9 cellular contexts compared by ENCODE assay signal in the genomic region with DNA sequence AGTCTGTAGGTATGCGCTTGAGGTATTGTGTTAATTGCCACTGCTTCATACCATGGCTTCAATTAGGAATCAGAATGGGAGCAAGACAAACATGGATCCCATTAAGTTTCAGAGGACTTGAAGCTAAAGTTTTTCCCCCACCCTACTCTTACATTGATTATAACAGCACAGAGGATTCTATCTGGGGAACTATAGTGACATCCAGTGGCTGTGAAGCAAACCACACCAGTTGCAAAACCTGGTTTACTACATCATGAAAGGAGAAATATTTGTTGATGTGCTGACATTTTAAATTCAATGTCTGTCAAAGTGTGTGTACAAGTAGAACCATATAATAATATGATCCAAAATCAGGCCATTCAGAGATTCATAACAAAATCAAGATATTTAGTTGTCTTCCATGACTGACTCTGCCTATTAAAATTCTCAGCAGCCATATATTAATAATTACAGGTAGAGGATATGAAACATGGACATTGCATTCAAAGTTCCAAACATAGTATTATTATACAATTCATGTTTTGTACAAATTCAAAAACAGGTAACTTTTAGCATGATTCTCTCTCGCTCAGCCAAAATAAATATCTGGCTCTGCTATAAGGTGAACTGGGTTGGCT.
A peak's percentile ranks its signal among the peaks of the same experiment; 100 is the strongest.
DNase-seq lines count a peak whose midpoint lies in the region; ATAC-seq, FAIRE-seq and TF ChIP-seq lines count a peak whose summit lies in the region.
"Had no signal": no experiment of that assay in that cellular context is flagged by ENCODE, and none has a peak within 500 bp of the region (broad histone marks: within the 10 kb centered on the region; RNA-seq: fewer than 3 reads in every experiment).

No MANE protein-coding gene starts in this region.

- no peaks in the 10 kb centered on the region for H3K9me3 ChIP-seq in MG63
- H3K9me3 ChIP-seq: SJSA1 had no signal

- no peaks in the 10 kb centered on the region for H3K36me3 Mint-ChIP-seq in CD14-positive monocyte

- H3K4me3 Mint-ChIP-seq in CD14-positive monocyte = no peak overlapping the region

- FAIRE-seq in H54 (lab: Jason Lieb, UNC) = peak; percentile 95

- no peak for TF ChIP-seq POLR2A in H54 (IDR thresholded peaks at IDR 0.05; ENCODE audit: low read depth, low read length)

- no peak for ATAC-seq in GM18870 (IDR thresholded peaks at IDR 0.05; ENCODE audit: unreplicated experiment)

- H3K36me3 ChIP-seq in MG63 = no peaks in the 10 kb centered on the region
- H3K36me3 ChIP-seq: SJSA1 had no signal

- no peaks in the 10 kb centered on the region for H3K27me3 ChIP-seq in MG63
- H3K27me3 ChIP-seq: SJSA1 had no signal

- intact Hi-C loops in CD14-positive monocyte (cut with micrococcal nuclease) = no loop called here

- H3K4me1 Mint-ChIP-seq in CD14-positive monocyte = no peaks in the 10 kb centered on the region

- H3K4me3 ChIP-seq in MG63 = no peak overlapping the region
- H3K4me3 ChIP-seq: SJSA1 had no signal

- H3K27me3 Mint-ChIP-seq in CD14-positive monocyte (ENCODE audit: low read depth in 3 of 3) = no peaks in the 10 kb centered on the region

- H3K27ac Mint-ChIP-seq in CD14-positive monocyte = no peak overlapping the region

- no peaks in the 10 kb centered on the region for H3K9me3 Mint-ChIP-seq in CD14-positive monocyte

- peak; percentile 19 for DNase-seq in Daoy (ENCODE audit: low read depth)
- DNase-seq in H54 (ENCODE audit: insufficient read length, low spot score) = peak; percentile 26
- peak; percentile 11 for DNase-seq in MG63
- DNase-seq in T1000 (lab: John Stamatoyannopoulos, UW) = peak; percentile 3
- DNase-seq in glomerular visceral epithelial cell (ENCODE audit: extremely low spot score) = peak; percentile 71
- DNase-seq in stromal cell of bone marrow (ENCODE audit: low read depth) = peak; percentile 25
- no peak for DNase-seq in CD14-positive monocyte (ENCODE audit: low spot score)

- no peak for TF ChIP-seq CTCF in CD14-positive monocyte (IDR thresholded peaks at IDR 0.05)
